In genomic region chr1:222454196-222454595, GRCh38 we compare ENCODE assay signal across 20 cellular contexts.
A peak's percentile ranks its signal among the peaks of the same experiment; 100 is the strongest.
DNase-seq lines count a peak whose midpoint lies in the region; ATAC-seq and TF ChIP-seq lines count a peak whose summit lies in the region.
"Had no signal": no experiment of that assay in that cellular context is flagged by ENCODE, and none has a peak within 500 bp of the region (broad histone marks: within the 10 kb centered on the region; RNA-seq: fewer than 3 reads in every experiment).

No MANE protein-coding gene starts in this region.

- H3K27ac ChIP-seq in breast epithelium (peak overlapping the region; percentile 63 to 74), mammary epithelial cell (ENCODE audit: insufficient read depth, low read depth, low read length) (peak overlapping the region; percentile 72), mesendoderm (ENCODE audit: low read depth, low read length) (no peak overlapping the region)
- H3K27ac ChIP-seq: body of pancreas, KMS-11, SJSA1 had no signal

- TF ChIP-seq POLR2A in breast epithelium (IDR thresholded peaks at IDR 0.05), result no peak

- H3K4me1 ChIP-seq in breast epithelium (no peaks in the 10 kb centered on the region), mammary epithelial cell (ENCODE audit: insufficient read depth, low read length) (peaks cover 14% of the 10 kb centered on the region), mesendoderm (ENCODE audit: control insufficient read depth, low read depth, low read length) (no peaks in the 10 kb centered on the region)

- DNase-seq in breast epithelium (ENCODE audit: low spot score in 2 of 2) (no peak), MCF 10A (ENCODE audit: unreplicated experiment) (no peak), mammary epithelial cell (no peak), mesendoderm (peak; percentile 34), mucosa of gallbladder (ENCODE audit: low spot score) (no peak), COLO829 (ENCODE audit: low spot score) (no peak), medulla oblongata (ENCODE audit: extremely low spot score) (no peak)
- no peak for DNase-seq in natural killer cell treated with Interleukin-12 subunit alpha and Interleukin-12 subunit beta and Interleukin-15 and Interleukin-18, amount 100 ng/mL, for 72 hours (ENCODE audit: low spot score)
- DNase-seq: activated CD8-positive, alpha-beta memory T cell treated with anti-CD3 and anti-CD28 coated beads, Interleukin-2, amount 10 ng/mL, durations not matched to agents 7 days and 5 days; body of pancreas; GF-D8; left ventricle myocardium superior; NCI-H1694; NCI-H2171 treated with DMSO at 0.1 percent for 48 hours; NCI-H526 treated with DMSO at 0.1 percent for 48 hours; stimulated activated naive CD8-positive, alpha-beta T cell treated with anti-CD3 and anti-CD28 coated beads, Interleukin-15, amount 100 ng/mL, for 72 hours had no signal

- H3K36me3 ChIP-seq in breast epithelium (no peaks in the 10 kb centered on the region), mammary epithelial cell (ENCODE audit: insufficient read depth, low read length) (no peaks in the 10 kb centered on the region), mesendoderm (ENCODE audit: control insufficient read depth, insufficient read depth, low read length) (no peaks in the 10 kb centered on the region)
- H3K36me3 ChIP-seq: SJSA1, transverse colon had no signal

- no peaks in the 10 kb centered on the region for H4K20me1 ChIP-seq in mammary epithelial cell (ENCODE audit: insufficient read depth, low read length)

- H3K56ac ChIP-seq in mesendoderm (ENCODE audit: low read length), result peak overlapping the region; percentile 67

- no peaks in the 10 kb centered on the region for H3K27me3 Mint-ChIP-seq in MCF 10A (ENCODE audit: insufficient read depth, unreplicated experiment)
- no peaks in the 10 kb centered on the region for H3K27me3 Mint-ChIP-seq in natural killer cell treated with Interleukin-12 subunit alpha and Interleukin-12 subunit beta and Interleukin-15 and Interleukin-18, amount 100 ng/mL, for 72 hours
- H3K27me3 Mint-ChIP-seq: activated CD8-positive, alpha-beta memory T cell treated with anti-CD3 and anti-CD28 coated beads, Interleukin-2, amount 10 ng/mL, durations not matched to agents 7 days and 5 days; stimulated activated naive CD8-positive, alpha-beta T cell treated with anti-CD3 and anti-CD28 coated beads, Interleukin-15, amount 100 ng/mL, for 72 hours had no signal

- H2BK5ac ChIP-seq in mesendoderm (ENCODE audit: low read length), result no peak overlapping the region

- BruUV-seq in MCF 10A (replicated peaks; lab: Mats Ljungman, UMichigan), result no TSS peak
- BruUV-seq in mammary epithelial cell (replicated peaks; lab: Mats Ljungman, UMichigan), result no TSS peak

- POLR2A ChIA-PET in MCF 10A (lab: Yijun Ruan, JAX), result interaction anchor here (0.9 to 3.1 kb wide), 12 partner anchors 168 to 1019 kb away, joined by 3 to 28 read pairs (median 4); no protein-coding TSS in a partner anchor

- no peak overlapping the region for H3K4me3 ChIP-seq in breast epithelium
- no peak overlapping the region for H3K4me3 ChIP-seq in mammary epithelial cell (replicated peaks in 1 of 3; ENCODE audit: insufficient read depth in 1 of 3, low read depth in 2 of 3, low read length in 3 of 3)
- H3K4me3 ChIP-seq in mesendoderm (ENCODE audit: low read length), result no peak overlapping the region
- H3K4me3 ChIP-seq: body of pancreas, SJSA1, transverse colon had no signal

- H3K23ac ChIP-seq in mesendoderm (ENCODE audit: low read length), result no peak overlapping the region

- H3K79me1 ChIP-seq in mesendoderm (ENCODE audit: low read length), result no peaks in the 10 kb centered on the region

- in situ Hi-C loops in mammary epithelial cell (cut with MboI; ENCODE audit: low sequenced_read_pairs in 2 of 2), result loop anchor here in 1 of 2 donors (10.0 kb wide), 2 partner anchors 459 to 979 kb away; no protein-coding TSS in a partner anchor

- no peak overlapping the region for H4K8ac ChIP-seq in mesendoderm (ENCODE audit: low read depth, low read length)

- no peak overlapping the region for H2AK5ac ChIP-seq in mesendoderm (ENCODE audit: low read length)

- H3K27me3 ChIP-seq in breast epithelium (no peaks in the 10 kb centered on the region), mammary epithelial cell (ENCODE audit: insufficient read depth, low read length) (no peaks in the 10 kb centered on the region), mesendoderm (ENCODE audit: insufficient read depth, low read length, poor library complexity) (no peaks in the 10 kb centered on the region)
- H3K27me3 ChIP-seq: body of pancreas, SJSA1, transverse colon had no signal

- H3K18ac ChIP-seq in mesendoderm (ENCODE audit: low read length), result no peak overlapping the region

- H3K9ac ChIP-seq in mammary epithelial cell (ENCODE audit: insufficient read depth, low read length), result peak overlapping the region; percentile 74
- H3K9ac ChIP-seq in mesendoderm (ENCODE audit: low read length), result no peak overlapping the region
- H3K9ac ChIP-seq: KMS-11 had no signal

- no peaks in the 10 kb centered on the region for H3K36me3 Mint-ChIP-seq in MCF 10A (ENCODE audit: insufficient read depth, unreplicated experiment)
- H3K36me3 Mint-ChIP-seq in natural killer cell treated with Interleukin-12 subunit alpha and Interleukin-12 subunit beta and Interleukin-15 and Interleukin-18, amount 100 ng/mL, for 72 hours, result peaks cover 9% of the 10 kb centered on the region

- CTCF ChIA-PET in MCF 10A (lab: Yijun Ruan, JAX), result interaction anchor here (0.6 to 4.8 kb wide), 96 partner anchors 9 to 1643 kb away, joined by 3 to 163 read pairs (median 7); partner anchors contain the start of gene DUSP10
- CTCF ChIA-PET in mammary epithelial cell (lab: Charles Lee; ENCODE audit: low non-redundant PET), result interaction anchor here (0.7 to 1.7 kb wide), 3 partner anchors 216 to 475 kb away, joined by 5 to 13 read pairs (median 9); no protein-coding TSS in a partner anchor

- no peak overlapping the region for H2BK15ac ChIP-seq in mesendoderm (replicated peaks; ENCODE audit: low read depth)

- no peak overlapping the region for H2BK120ac ChIP-seq in mesendoderm (ENCODE audit: low read depth, low read length)

- H2AFZ ChIP-seq in mammary epithelial cell (ENCODE audit: low read depth, low read length), result peak overlapping the region; percentile 77

- intact Hi-C loops in breast epithelium (cut with DNase I; ENCODE audit: low total_unique reads) (no loop called here), MCF 10A (cut with micrococcal nuclease) (loop anchor here (2.0 to 10.0 kb wide), 3 partner anchors 83 to 1249 kb away; no protein-coding TSS in a partner anchor), mammary epithelial cell (cut with micrococcal nuclease) (no loop called here)

- no peak overlapping the region for H3K4me3 Mint-ChIP-seq in MCF 10A (ENCODE audit: unreplicated experiment)
- no peak overlapping the region for H3K4me3 Mint-ChIP-seq in natural killer cell treated with Interleukin-12 subunit alpha and Interleukin-12 subunit beta and Interleukin-15 and Interleukin-18, amount 100 ng/mL, for 72 hours
- H3K4me3 Mint-ChIP-seq: activated CD8-positive, alpha-beta memory T cell treated with anti-CD3 and anti-CD28 coated beads, Interleukin-2, amount 10 ng/mL, durations not matched to agents 7 days and 5 days had no signal

- no peak for ATAC-seq in natural killer cell treated with Interleukin-12 subunit alpha and Interleukin-12 subunit beta and Interleukin-15 and Interleukin-18, amount 100 ng/mL, for 72 hours

- H4K5ac ChIP-seq in mesendoderm (ENCODE audit: low read length), result no peak overlapping the region

- dilution Hi-C loops in mammary epithelial cell (cut with HindIII; ENCODE audit: low sequenced_read_pairs), result no loop called here

- 75% methylated on average over 4 of the region's 4 CpGs for WGBS in mammary epithelial cell (ENCODE audit: low coverage, missing lambda C conversion rate)
- WGBS in mesendoderm (ENCODE audit: extremely low coverage, insufficient coverage, low lambda C conversion rate), result no CpG with 5 or more reads among the region's 4 CpGs

- no peak for TF ChIP-seq CTCF in breast epithelium (IDR thresholded peaks at IDR 0.05)
- no peak for TF ChIP-seq CTCF in MCF 10A (IDR thresholded peaks at IDR 0.05; ENCODE audit: unreplicated experiment)
- TF ChIP-seq CTCF in mammary epithelial cell (conservative IDR thresholded peaks at IDR 0.05 in 1 of 2, IDR thresholded peaks at IDR 0.05 in 1 of 2; ENCODE audit: extremely low read depth in 1 of 2, insufficient read depth in 1 of 2, low read depth in 1 of 2, low read length in 2 of 2), result no peak

- no peak overlapping the region for H3K4ac ChIP-seq in mesendoderm (ENCODE audit: low read depth, low read length)

- H3K4me2 ChIP-seq in mammary epithelial cell (ENCODE audit: insufficient read depth, low read depth, low read length) (peak overlapping the region; percentile 38), mesendoderm (ENCODE audit: low read length) (no peak overlapping the region)
- H3K4me2 ChIP-seq: KMS-11 had no signal

- H3K9me3 ChIP-seq in breast epithelium (peaks cover 0 to 13% of the 10 kb centered on the region in 2 donors), mammary epithelial cell (replicated peaks; ENCODE audit: insufficient read depth, low read length) (peaks cover 10% of the 10 kb centered on the region)
- H3K9me3 ChIP-seq: body of pancreas had no signal

- no peak overlapping the region for H3K27ac Mint-ChIP-seq in MCF 10A (ENCODE audit: low read depth, unreplicated experiment)
- H3K27ac Mint-ChIP-seq in natural killer cell treated with Interleukin-12 subunit alpha and Interleukin-12 subunit beta and Interleukin-15 and Interleukin-18, amount 100 ng/mL, for 72 hours, result no peak overlapping the region
- H3K27ac Mint-ChIP-seq: activated CD8-positive, alpha-beta memory T cell treated with anti-CD3 and anti-CD28 coated beads, Interleukin-2, amount 10 ng/mL, durations not matched to agents 7 days and 5 days; activated naive CD4-positive, alpha-beta T cell treated with anti-CD3 and anti-CD28 coated beads, Interleukin-2, amount 50 U/mL, for 72 hours had no signal

- peaks cover 13% of the 10 kb centered on the region for H3K9me3 Mint-ChIP-seq in MCF 10A (ENCODE audit: unreplicated experiment)
- peaks cover 9% of the 10 kb centered on the region for H3K9me3 Mint-ChIP-seq in natural killer cell treated with Interleukin-12 subunit alpha and Interleukin-12 subunit beta and Interleukin-15 and Interleukin-18, amount 100 ng/mL, for 72 hours

- H3K79me2 ChIP-seq in mammary epithelial cell (ENCODE audit: insufficient read depth, low read length) (no peaks in the 10 kb centered on the region), mesendoderm (ENCODE audit: control insufficient read depth, insufficient read depth, low read length) (no peaks in the 10 kb centered on the region)

- peaks cover 16% of the 10 kb centered on the region for H3K4me1 Mint-ChIP-seq in MCF 10A (ENCODE audit: insufficient read depth, unreplicated experiment)
- H3K4me1 Mint-ChIP-seq in natural killer cell treated with Interleukin-12 subunit alpha and Interleukin-12 subunit beta and Interleukin-15 and Interleukin-18, amount 100 ng/mL, for 72 hours (ENCODE audit: low read depth in 2 of 2), result peaks cover 0 to 3% of the 10 kb centered on the region in 2 donors
